In the genomic region with DNA sequence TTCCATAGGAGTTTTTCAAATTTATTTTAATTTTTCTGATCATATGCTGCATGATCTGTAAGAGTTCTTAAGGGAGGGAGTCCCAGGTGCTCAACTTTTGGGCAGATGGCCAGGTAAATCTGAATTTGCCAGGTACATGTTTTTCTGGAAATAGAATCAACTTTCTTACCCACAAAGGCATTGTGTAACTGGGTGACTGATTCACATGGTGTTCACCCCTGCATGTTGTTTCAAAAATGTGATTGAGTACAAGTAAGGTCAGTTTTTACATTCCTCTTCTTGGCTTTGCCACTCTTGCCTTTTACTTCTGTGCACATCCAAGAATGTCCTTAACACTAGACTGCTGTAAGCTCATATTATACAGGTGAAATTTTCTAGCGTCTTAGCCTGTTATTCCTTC, we compare ENCODE assay signal across 1 cellular context.
TF ChIP-seq lines count a peak whose summit lies in the region.

No MANE protein-coding gene starts in this region.

TF ChIP-seq in GM12878, 131 proteins besides CTCF, POLR2A, EP300 and RAD21 (continued from another document):
- TF ChIP-seq, protein P1, sequence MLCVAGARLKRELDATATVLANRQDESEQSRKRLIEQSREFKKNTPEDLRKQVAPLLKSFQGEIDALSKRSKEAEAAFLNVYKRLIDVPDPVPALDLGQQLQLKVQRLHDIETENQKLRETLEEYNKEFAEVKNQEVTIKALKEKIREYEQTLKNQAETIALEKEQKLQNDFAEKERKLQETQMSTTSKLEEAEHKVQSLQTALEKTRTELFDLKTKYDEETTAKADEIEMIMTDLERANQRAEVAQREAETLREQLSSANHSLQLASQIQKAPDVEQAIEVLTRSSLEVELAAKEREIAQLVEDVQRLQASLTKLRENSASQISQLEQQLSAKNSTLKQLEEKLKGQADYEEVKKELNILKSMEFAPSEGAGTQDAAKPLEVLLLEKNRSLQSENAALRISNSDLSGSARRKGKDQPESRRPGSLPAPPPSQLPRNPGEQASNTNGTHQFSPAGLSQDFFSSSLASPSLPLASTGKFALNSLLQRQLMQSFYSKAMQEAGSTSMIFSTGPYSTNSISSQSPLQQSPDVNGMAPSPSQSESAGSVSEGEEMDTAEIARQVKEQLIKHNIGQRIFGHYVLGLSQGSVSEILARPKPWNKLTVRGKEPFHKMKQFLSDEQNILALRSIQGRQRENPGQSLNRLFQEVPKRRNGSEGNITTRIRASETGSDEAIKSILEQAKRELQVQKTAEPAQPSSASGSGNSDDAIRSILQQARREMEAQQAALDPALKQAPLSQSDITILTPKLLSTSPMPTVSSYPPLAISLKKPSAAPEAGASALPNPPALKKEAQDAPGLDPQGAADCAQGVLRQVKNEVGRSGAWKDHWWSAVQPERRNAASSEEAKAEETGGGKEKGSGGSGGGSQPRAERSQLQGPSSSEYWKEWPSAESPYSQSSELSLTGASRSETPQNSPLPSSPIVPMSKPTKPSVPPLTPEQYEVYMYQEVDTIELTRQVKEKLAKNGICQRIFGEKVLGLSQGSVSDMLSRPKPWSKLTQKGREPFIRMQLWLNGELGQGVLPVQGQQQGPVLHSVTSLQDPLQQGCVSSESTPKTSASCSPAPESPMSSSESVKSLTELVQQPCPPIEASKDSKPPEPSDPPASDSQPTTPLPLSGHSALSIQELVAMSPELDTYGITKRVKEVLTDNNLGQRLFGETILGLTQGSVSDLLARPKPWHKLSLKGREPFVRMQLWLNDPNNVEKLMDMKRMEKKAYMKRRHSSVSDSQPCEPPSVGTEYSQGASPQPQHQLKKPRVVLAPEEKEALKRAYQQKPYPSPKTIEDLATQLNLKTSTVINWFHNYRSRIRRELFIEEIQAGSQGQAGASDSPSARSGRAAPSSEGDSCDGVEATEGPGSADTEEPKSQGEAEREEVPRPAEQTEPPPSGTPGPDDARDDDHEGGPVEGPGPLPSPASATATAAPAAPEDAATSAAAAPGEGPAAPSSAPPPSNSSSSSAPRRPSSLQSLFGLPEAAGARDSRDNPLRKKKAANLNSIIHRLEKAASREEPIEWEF (IDR thresholded peaks at IDR 0.05; ENCODE audit: insufficient replicate concordance, low read depth, low read length), result no peak
- TF ChIP-seq HDGF (IDR thresholded peaks at IDR 0.05) (no peak), TCF7 (IDR thresholded peaks at IDR 0.05; ENCODE audit: borderline replicate concordance) (no peak), SUPT20H (IDR thresholded peaks at IDR 0.05; ENCODE audit: borderline replicate concordance, control insufficient read depth, low read depth, low read length) (no peak), STAT3 (IDR thresholded peaks at IDR 0.05; ENCODE audit: low read depth, low read length) (no peak), RELA (IDR thresholded peaks at IDR 0.05; ENCODE audit: borderline replicate concordance, partially characterized antibody) (no peak), FOS (IDR thresholded peaks at IDR 0.05; ENCODE audit: borderline replicate concordance, extremely low read depth, insufficient read length) (no peak), STAT1 (conservative IDR thresholded peaks at IDR 0.05) (no peak), ZNF384 (IDR thresholded peaks at IDR 0.05; ENCODE audit: borderline replicate concordance, low read depth, low read length) (no peak), SIN3A (IDR thresholded peaks at IDR 0.05; ENCODE audit: low read depth, low read length) (no peak), MEF2B (IDR thresholded peaks at IDR 0.05; ENCODE audit: partially characterized antibody, poor library complexity, severe bottlenecking) (no peak)
- TF ChIP-seq, protein P2, sequence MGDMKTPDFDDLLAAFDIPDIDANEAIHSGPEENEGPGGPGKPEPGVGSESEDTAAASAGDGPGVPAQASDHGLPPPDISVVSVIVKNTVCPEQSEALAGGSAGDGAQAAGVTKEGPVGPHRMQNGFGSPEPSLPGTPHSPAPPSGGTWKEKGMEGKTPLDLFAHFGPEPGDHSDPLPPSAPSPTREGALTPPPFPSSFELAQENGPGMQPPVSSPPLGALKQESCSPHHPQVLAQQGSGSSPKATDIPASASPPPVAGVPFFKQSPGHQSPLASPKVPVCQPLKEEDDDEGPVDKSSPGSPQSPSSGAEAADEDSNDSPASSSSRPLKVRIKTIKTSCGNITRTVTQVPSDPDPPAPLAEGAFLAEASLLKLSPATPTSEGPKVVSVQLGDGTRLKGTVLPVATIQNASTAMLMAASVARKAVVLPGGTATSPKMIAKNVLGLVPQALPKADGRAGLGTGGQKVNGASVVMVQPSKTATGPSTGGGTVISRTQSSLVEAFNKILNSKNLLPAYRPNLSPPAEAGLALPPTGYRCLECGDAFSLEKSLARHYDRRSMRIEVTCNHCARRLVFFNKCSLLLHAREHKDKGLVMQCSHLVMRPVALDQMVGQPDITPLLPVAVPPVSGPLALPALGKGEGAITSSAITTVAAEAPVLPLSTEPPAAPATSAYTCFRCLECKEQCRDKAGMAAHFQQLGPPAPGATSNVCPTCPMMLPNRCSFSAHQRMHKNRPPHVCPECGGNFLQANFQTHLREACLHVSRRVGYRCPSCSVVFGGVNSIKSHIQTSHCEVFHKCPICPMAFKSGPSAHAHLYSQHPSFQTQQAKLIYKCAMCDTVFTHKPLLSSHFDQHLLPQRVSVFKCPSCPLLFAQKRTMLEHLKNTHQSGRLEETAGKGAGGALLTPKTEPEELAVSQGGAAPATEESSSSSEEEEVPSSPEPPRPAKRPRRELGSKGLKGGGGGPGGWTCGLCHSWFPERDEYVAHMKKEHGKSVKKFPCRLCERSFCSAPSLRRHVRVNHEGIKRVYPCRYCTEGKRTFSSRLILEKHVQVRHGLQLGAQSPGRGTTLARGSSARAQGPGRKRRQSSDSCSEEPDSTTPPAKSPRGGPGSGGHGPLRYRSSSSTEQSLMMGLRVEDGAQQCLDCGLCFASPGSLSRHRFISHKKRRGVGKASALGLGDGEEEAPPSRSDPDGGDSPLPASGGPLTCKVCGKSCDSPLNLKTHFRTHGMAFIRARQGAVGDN (IDR thresholded peaks at IDR 0.05), result no peak
- TF ChIP-seq, protein P3, sequence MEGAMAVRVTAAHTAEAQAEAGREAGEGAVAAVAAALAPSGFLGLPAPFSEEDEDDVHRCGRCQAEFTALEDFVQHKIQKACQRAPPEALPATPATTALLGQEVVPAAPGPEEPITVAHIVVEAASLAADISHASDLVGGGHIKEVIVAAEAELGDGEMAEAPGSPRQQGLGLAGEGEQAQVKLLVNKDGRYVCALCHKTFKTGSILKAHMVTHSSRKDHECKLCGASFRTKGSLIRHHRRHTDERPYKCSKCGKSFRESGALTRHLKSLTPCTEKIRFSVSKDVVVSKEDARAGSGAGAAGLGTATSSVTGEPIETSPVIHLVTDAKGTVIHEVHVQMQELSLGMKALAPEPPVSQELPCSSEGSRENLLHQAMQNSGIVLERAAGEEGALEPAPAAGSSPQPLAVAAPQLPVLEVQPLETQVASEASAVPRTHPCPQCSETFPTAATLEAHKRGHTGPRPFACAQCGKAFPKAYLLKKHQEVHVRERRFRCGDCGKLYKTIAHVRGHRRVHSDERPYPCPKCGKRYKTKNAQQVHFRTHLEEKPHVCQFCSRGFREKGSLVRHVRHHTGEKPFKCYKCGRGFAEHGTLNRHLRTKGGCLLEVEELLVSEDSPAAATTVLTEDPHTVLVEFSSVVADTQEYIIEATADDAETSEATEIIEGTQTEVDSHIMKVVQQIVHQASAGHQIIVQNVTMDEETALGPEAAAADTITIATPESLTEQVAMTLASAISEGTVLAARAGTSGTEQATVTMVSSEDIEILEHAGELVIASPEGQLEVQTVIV (IDR thresholded peaks at IDR 0.05; ENCODE audit: borderline replicate concordance, partially characterized antibody), result no peak
- TF ChIP-seq, protein P4, sequence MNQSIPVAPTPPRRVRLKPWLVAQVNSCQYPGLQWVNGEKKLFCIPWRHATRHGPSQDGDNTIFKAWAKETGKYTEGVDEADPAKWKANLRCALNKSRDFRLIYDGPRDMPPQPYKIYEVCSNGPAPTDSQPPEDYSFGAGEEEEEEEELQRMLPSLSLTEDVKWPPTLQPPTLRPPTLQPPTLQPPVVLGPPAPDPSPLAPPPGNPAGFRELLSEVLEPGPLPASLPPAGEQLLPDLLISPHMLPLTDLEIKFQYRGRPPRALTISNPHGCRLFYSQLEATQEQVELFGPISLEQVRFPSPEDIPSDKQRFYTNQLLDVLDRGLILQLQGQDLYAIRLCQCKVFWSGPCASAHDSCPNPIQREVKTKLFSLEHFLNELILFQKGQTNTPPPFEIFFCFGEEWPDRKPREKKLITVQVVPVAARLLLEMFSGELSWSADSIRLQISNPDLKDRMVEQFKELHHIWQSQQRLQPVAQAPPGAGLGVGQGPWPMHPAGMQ (IDR thresholded peaks at IDR 0.05; ENCODE audit: borderline replicate concordance), result no peak
